1 cellular context compared by ENCODE assay signal in the genomic region with DNA sequence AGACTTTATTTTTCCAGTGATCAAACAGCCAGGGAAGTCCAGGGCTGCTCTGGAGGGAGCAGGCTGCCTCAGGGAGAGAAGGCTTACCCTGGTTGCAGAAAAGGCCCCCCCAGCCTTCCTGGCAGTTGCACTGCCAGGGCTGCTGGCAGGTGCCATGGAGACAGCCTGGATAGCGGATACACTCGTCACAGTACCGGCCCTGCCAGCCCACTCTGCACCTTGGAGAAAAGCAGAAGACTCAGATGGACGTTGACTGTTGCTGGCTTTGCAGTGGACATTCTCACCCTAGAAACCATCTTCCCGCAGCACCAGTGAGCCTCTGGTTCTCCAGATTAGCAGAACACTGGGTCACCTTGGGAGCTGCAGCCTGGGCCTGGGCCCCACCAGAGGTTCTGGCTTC.
TF ChIP-seq lines count a peak whose summit lies in the region.

No MANE protein-coding gene starts in this region.

TF ChIP-seq in GM23338, 12 proteins besides CTCF, POLR2A, EP300 and RAD21:
- no peak for TF ChIP-seq EZH2 (IDR thresholded peaks at IDR 0.05; ENCODE audit: low read depth, unreplicated experiment)
- TF ChIP-seq EZH2phosphoT487 (IDR thresholded peaks at IDR 0.05; ENCODE audit: unreplicated experiment): no peak
- no peak for TF ChIP-seq NANOG (IDR thresholded peaks at IDR 0.05; ENCODE audit: borderline replicate concordance)
- TF ChIP-seq CREB1 (CRISPR knock-in tag; IDR thresholded peaks at IDR 0.05; ENCODE audit: low read depth): no peak
- TF ChIP-seq JUNB (IDR thresholded peaks at IDR 0.05; ENCODE audit: unreplicated experiment): no peak
- TF ChIP-seq, protein P1, sequence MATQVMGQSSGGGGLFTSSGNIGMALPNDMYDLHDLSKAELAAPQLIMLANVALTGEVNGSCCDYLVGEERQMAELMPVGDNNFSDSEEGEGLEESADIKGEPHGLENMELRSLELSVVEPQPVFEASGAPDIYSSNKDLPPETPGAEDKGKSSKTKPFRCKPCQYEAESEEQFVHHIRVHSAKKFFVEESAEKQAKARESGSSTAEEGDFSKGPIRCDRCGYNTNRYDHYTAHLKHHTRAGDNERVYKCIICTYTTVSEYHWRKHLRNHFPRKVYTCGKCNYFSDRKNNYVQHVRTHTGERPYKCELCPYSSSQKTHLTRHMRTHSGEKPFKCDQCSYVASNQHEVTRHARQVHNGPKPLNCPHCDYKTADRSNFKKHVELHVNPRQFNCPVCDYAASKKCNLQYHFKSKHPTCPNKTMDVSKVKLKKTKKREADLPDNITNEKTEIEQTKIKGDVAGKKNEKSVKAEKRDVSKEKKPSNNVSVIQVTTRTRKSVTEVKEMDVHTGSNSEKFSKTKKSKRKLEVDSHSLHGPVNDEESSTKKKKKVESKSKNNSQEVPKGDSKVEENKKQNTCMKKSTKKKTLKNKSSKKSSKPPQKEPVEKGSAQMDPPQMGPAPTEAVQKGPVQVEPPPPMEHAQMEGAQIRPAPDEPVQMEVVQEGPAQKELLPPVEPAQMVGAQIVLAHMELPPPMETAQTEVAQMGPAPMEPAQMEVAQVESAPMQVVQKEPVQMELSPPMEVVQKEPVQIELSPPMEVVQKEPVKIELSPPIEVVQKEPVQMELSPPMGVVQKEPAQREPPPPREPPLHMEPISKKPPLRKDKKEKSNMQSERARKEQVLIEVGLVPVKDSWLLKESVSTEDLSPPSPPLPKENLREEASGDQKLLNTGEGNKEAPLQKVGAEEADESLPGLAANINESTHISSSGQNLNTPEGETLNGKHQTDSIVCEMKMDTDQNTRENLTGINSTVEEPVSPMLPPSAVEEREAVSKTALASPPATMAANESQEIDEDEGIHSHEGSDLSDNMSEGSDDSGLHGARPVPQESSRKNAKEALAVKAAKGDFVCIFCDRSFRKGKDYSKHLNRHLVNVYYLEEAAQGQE (IDR thresholded peaks at IDR 0.05; ENCODE audit: unreplicated experiment): no peak
- no peak for TF ChIP-seq ETS1 (IDR thresholded peaks at IDR 0.05)
- no peak for TF ChIP-seq POLR2AphosphoS5 (IDR thresholded peaks at IDR 0.05; ENCODE audit: low read depth)
- TF ChIP-seq ZNF331 (CRISPR knock-in tag; IDR thresholded peaks at IDR 0.05; ENCODE audit: low read depth): no peak
- TF ChIP-seq ZNF114 (CRISPR knock-in tag; IDR thresholded peaks at IDR 0.05): no peak
- TF ChIP-seq, protein P2, sequence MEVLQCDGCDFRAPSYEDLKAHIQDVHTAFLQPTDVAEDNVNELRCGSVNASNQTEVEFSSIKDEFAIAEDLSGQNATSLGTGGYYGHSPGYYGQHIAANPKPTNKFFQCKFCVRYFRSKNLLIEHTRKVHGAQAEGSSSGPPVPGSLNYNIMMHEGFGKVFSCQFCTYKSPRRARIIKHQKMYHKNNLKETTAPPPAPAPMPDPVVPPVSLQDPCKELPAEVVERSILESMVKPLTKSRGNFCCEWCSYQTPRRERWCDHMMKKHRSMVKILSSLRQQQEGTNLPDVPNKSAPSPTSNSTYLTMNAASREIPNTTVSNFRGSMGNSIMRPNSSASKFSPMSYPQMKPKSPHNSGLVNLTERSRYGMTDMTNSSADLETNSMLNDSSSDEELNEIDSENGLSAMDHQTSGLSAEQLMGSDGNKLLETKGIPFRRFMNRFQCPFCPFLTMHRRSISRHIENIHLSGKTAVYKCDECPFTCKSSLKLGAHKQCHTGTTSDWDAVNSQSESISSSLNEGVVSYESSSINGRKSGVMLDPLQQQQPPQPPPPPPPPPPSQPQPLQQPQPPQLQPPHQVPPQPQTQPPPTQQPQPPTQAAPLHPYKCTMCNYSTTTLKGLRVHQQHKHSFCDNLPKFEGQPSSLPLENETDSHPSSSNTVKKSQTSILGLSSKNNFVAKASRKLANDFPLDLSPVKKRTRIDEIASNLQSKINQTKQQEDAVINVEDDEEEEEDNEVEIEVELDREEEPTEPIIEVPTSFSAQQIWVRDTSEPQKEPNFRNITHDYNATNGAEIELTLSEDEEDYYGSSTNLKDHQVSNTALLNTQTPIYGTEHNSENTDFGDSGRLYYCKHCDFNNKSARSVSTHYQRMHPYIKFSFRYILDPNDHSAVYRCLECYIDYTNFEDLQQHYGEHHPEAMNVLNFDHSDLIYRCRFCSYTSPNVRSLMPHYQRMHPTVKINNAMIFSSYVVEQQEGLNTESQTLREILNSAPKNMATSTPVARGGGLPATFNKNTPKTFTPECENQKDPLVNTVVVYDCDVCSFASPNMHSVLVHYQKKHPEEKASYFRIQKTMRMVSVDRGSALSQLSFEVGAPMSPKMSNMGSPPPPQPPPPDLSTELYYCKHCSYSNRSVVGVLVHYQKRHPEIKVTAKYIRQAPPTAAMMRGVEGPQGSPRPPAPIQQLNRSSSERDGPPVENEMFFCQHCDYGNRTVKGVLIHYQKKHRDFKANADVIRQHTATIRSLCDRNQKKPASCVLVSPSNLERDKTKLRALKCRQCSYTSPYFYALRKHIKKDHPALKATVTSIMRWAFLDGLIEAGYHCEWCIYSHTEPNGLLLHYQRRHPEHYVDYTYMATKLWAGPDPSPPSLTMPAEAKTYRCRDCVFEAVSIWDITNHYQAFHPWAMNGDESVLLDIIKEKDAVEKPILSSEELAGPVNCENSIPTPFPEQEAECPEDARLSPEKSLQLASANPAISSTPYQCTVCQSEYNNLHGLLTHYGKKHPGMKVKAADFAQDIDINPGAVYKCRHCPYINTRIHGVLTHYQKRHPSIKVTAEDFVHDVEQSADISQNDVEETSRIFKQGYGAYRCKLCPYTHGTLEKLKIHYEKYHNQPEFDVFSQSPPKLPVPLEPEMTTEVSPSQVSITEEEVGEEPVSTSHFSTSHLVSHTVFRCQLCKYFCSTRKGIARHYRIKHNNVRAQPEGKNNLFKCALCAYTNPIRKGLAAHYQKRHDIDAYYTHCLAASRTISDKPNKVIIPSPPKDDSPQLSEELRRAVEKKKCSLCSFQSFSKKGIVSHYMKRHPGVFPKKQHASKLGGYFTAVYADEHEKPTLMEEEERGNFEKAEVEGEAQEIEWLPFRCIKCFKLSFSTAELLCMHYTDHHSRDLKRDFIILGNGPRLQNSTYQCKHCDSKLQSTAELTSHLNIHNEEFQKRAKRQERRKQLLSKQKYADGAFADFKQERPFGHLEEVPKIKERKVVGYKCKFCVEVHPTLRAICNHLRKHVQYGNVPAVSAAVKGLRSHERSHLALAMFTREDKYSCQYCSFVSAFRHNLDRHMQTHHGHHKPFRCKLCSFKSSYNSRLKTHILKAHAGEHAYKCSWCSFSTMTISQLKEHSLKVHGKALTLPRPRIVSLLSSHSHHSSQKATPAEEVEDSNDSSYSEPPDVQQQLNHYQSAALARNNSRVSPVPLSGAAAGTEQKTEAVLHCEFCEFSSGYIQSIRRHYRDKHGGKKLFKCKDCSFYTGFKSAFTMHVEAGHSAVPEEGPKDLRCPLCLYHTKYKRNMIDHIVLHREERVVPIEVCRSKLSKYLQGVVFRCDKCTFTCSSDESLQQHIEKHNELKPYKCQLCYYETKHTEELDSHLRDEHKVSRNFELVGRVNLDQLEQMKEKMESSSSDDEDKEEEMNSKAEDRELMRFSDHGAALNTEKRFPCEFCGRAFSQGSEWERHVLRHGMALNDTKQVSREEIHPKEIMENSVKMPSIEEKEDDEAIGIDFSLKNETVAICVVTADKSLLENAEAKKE (CRISPR knock-in tag; IDR thresholded peaks at IDR 0.05): no peak
- TF ChIP-seq STAT1 (IDR thresholded peaks at IDR 0.05; ENCODE audit: unreplicated experiment): no peak
